8 cellular contexts compared by ENCODE assay signal in genomic region chr7:152463714-152464311, GRCh38. TPM values are rescaled to one million over a fixed set of nuclear protein-coding genes. Genes with fewer than 3 reads are reported as not detected.
DNase-seq lines count a peak whose midpoint lies in the region; ATAC-seq and TF ChIP-seq lines count a peak whose summit lies in the region.

No MANE protein-coding gene starts in this region.

- ATAC-seq in HG02642 (IDR thresholded peaks at IDR 0.05; ENCODE audit: poor library complexity, unreplicated experiment) (peak; percentile 89), Right ventricle myocardium inferior (peak; percentile 96)
- peak; percentile 94 for ATAC-seq in activated naive CD8-positive, alpha-beta T cell treated with anti-CD3 and anti-CD28 coated beads, Interleukin-2, amount 10 ng/mL, durations not matched to agents 7 days and 5 days (ENCODE audit: low read depth)

- H3K4me3 ChIP-seq in ovary, result peak overlapping the region; percentile 79
- peak overlapping the region; percentile 94 to 99 (median 96) for H3K4me3 ChIP-seq in thyroid gland (replicated peaks in 1 of 3)

- H3K4me1 ChIP-seq in ovary (ENCODE audit: insufficient read depth) (peaks cover 8% of the 10 kb centered on the region), thyroid gland (peaks cover 14 to 28% of the 10 kb centered on the region in 2 donors)

- H3K27ac Mint-ChIP-seq in activated naive CD8-positive, alpha-beta T cell treated with anti-CD3 and anti-CD28 coated beads, Interleukin-2, amount 10 ng/mL, durations not matched to agents 7 days and 5 days, result peak overlapping the region; percentile 38

- H3K4me1 Mint-ChIP-seq in activated naive CD8-positive, alpha-beta T cell treated with anti-CD3 and anti-CD28 coated beads, Interleukin-2, amount 10 ng/mL, durations not matched to agents 7 days and 5 days, result peaks cover 11% of the 10 kb centered on the region

- peak; percentile 99 for DNase-seq in NCI-H1105 (lab: John Stamatoyannopoulos, UW)
- peak; percentile 90 for DNase-seq in SKM-1 (lab: John Stamatoyannopoulos, UW; ENCODE audit: unreplicated experiment)
- DNase-seq in activated naive CD8-positive, alpha-beta T cell treated with anti-CD3 and anti-CD28 coated beads, Interleukin-2, amount 10 ng/mL, durations not matched to agents 7 days and 5 days, result peak; percentile 100
- DNase-seq in Right ventricle myocardium inferior (ENCODE audit: missing footprints), result peak; percentile 100
- DNase-seq in ovary, result peak; percentile 100
- peak; percentile 100 for DNase-seq in thyroid gland

- H3K36me3 ChIP-seq in ovary (no peaks in the 10 kb centered on the region), thyroid gland (no peaks in the 10 kb centered on the region)

- TF ChIP-seq POLR2A in GM10847 (IDR thresholded peaks at IDR 0.05; ENCODE audit: extremely low read depth, insufficient read length), result peak; percentile 56
- TF ChIP-seq POLR2A in ovary (IDR thresholded peaks at IDR 0.05), result peak; percentile 91
- peak; percentile 84 to 93 for TF ChIP-seq POLR2A in thyroid gland (IDR thresholded peaks at IDR 0.05)

- TF ChIP-seq EP300 in ovary (IDR thresholded peaks at IDR 0.05), result peak; percentile 87

- WGBS in ovary, 3 donors, result 0 to 1% (median 1%) methylated on average over 42 to 70 of the region's 70 CpGs
- WGBS in thyroid gland, 2 donors, result 0% methylated on average over 1 to 15 of the region's 70 CpGs

- no peaks in the 10 kb centered on the region for H3K36me3 Mint-ChIP-seq in activated naive CD8-positive, alpha-beta T cell treated with anti-CD3 and anti-CD28 coated beads, Interleukin-2, amount 10 ng/mL, durations not matched to agents 7 days and 5 days

- intact Hi-C loops in Right ventricle myocardium inferior (cut with DNase I) (loop anchor here (1.0 to 5.0 kb wide), 3 partner anchors 28 to 213 kb away; partner anchors contain the start of genes KMT2C and XRCC2), ovary (cut with DNase I) (loop anchor here in 1 of 4 donors (1.0 kb wide), 1 partner anchor 28 kb away; the partner anchor contains the start of gene KMT2C), thyroid gland (cut with DNase I) (loop anchor here (10.0 kb wide), 1 partner anchor 119 kb away; no protein-coding TSS in a partner anchor)

- no peaks in the 10 kb centered on the region for H3K27me3 Mint-ChIP-seq in activated naive CD8-positive, alpha-beta T cell treated with anti-CD3 and anti-CD28 coated beads, Interleukin-2, amount 10 ng/mL, durations not matched to agents 7 days and 5 days

- no peaks in the 10 kb centered on the region for H3K9me3 Mint-ChIP-seq in activated naive CD8-positive, alpha-beta T cell treated with anti-CD3 and anti-CD28 coated beads, Interleukin-2, amount 10 ng/mL, durations not matched to agents 7 days and 5 days

- H3K27ac ChIP-seq in ovary (peak overlapping the region; percentile 99), thyroid gland (peak overlapping the region; percentile 99 to 100 (median 99))

- no peaks in the 10 kb centered on the region for H3K27me3 ChIP-seq in ovary
- no peaks in the 10 kb centered on the region for H3K27me3 ChIP-seq in thyroid gland

- TF ChIP-seq CTCF in ovary (IDR thresholded peaks at IDR 0.05), result peak in 1 of 3 donors; percentile 35
- no peak for TF ChIP-seq CTCF in thyroid gland (IDR thresholded peaks at IDR 0.05)

- POLR2A ChIA-PET in activated naive CD8-positive, alpha-beta T cell treated with anti-CD3 and anti-CD28 coated beads, Interleukin-2, amount 10 ng/mL, durations not matched to agents 7 days and 5 days (lab: Charles Lee), result interaction anchor here (0.5 to 2.0 kb wide), 6 partner anchors 29 to 1116 kb away, joined by 3 to 24 read pairs (median 5); partner anchors contain the start of genes KMT2C and XRCC2

- peak overlapping the region; percentile 95 for H3K4me3 Mint-ChIP-seq in activated naive CD8-positive, alpha-beta T cell treated with anti-CD3 and anti-CD28 coated beads, Interleukin-2, amount 10 ng/mL, durations not matched to agents 7 days and 5 days

- no peaks in the 10 kb centered on the region for H3K9me3 ChIP-seq in ovary
- no peaks in the 10 kb centered on the region for H3K9me3 ChIP-seq in thyroid gland

RNA-seq across cellular contexts. Expression of gene KMT2C, which starts 28.0 kb away (rescaled TPM):
- 100 to 1,000 TPM in 1 of 2 experiments, 10 to 100 TPM in 1; 95.5 to 102 TPM for total RNA-seq in activated naive CD8-positive, alpha-beta T cell treated with anti-CD3 and anti-CD28 coated beads, Interleukin-2, amount 10 ng/mL, durations not matched to agents 7 days and 5 days
- total RNA-seq in Right ventricle myocardium inferior (39.4 TPM), ovary (100 to 1,000 TPM in 3 of 7 donors, 10 to 100 TPM in 4; 45.3 to 109 (median 74.6) TPM), thyroid gland (100 to 1,000 TPM in 2 of 4 donors, 10 to 100 TPM in 2; 77.4 to 174 (median 114) TPM)
- 10 to 100 TPM; 14.0 to 27.3 TPM for polyA plus RNA-seq in ovary

Comparison
In these comparisons a context has a peak if more than half of its experiments do, and no peak if none do; other contexts are left out.
1. Peak in every context shown above with its lines: DNase-seq, ATAC-seq, H3K4me3 ChIP-seq and H3K27ac ChIP-seq.